ENCODE assay signal across 17 cellular contexts in genomic region chr10:12540341-12540781, GRCh38.
A peak's percentile ranks its signal among the peaks of the same experiment; 100 is the strongest.
DNase-seq lines count a peak whose midpoint lies in the region; ATAC-seq, FAIRE-seq and TF ChIP-seq lines count a peak whose summit lies in the region.
"Had no signal": no experiment of that assay in that cellular context is flagged by ENCODE, and none has a peak within 500 bp of the region (broad histone marks: within the 10 kb centered on the region; RNA-seq: fewer than 3 reads in every experiment).

No MANE protein-coding gene starts in this region.

- ATAC-seq in mucosa of descending colon: no peak

- H3K36me3 ChIP-seq in bronchial epithelial cell (ENCODE audit: control insufficient read depth, insufficient read depth, low read length): no peaks in the 10 kb centered on the region
- H3K36me3 ChIP-seq in mucosa of descending colon (ENCODE audit: low read depth): no peaks in the 10 kb centered on the region
- H3K36me3 ChIP-seq: ascending aorta, gastrocnemius medialis, Peyer's patch, upper lobe of left lung had no signal

- peak; percentile 42 for DNase-seq in NCI-H345 (lab: John Stamatoyannopoulos, UW)
- DNase-seq in NCI-H345 treated with DMSO at 0.1 percent for 48 hours (lab: John Stamatoyannopoulos, UW; ENCODE audit: unreplicated experiment): no peak
- peak; percentile 1 for DNase-seq in M059J (ENCODE audit: low read depth)
- peak; percentile 23 for DNase-seq in bronchial epithelial cell (ENCODE audit: low read depth)
- peak; percentile 41 for DNase-seq in non-pigmented ciliary epithelial cell (ENCODE audit: low read depth)
- no peak for DNase-seq in NCI-H2227 treated with DMSO at 0.1 percent for 48 hours (lab: John Stamatoyannopoulos, UW)
- DNase-seq in mucosa of descending colon: no peak
- DNase-seq in superior temporal gyrus (ENCODE audit: extremely low spot score): no peak
- DNase-seq: activated T-cell treated with anti-CD3 and anti-CD28 coated beads, Interleukin-2, amount 50 U/mL, for 48 hours; effector CD4-positive, alpha-beta T cell; gastrocnemius medialis; Peyer's patch; stimulated activated CD8-positive, alpha-beta memory T cell treated with anti-CD3 and anti-CD28 coated beads, Interleukin-4, amount 100 ng/mL, for 48 hours; T-helper 1 cell; upper lobe of left lung had no signal

- TF ChIP-seq CTCF in bronchial epithelial cell (IDR thresholded peaks at IDR 0.05; ENCODE audit: insufficient read depth, low read length, severe bottlenecking) (no peak), mucosa of descending colon (IDR thresholded peaks at IDR 0.05) (no peak)

- intact Hi-C loops in mucosa of descending colon (cut with DNase I, micrococcal nuclease): no loop called here

- FAIRE-seq in bronchial epithelial cell (lab: Jason Lieb, UNC): no peak
- FAIRE-seq: H54 had no signal

- H3K4me3 ChIP-seq in bronchial epithelial cell (ENCODE audit: low read depth, low read length): no peak overlapping the region
- no peak overlapping the region for H3K4me3 ChIP-seq in mucosa of descending colon
- H3K4me3 ChIP-seq: ascending aorta, gastrocnemius medialis, Peyer's patch, upper lobe of left lung had no signal

- H3K4me1 ChIP-seq in mucosa of descending colon (ENCODE audit: low read depth): no peaks in the 10 kb centered on the region
- H3K4me1 ChIP-seq: ascending aorta, gastrocnemius medialis, Peyer's patch, upper lobe of left lung had no signal

- no peaks in the 10 kb centered on the region for H3K9me3 ChIP-seq in mucosa of descending colon
- H3K9me3 ChIP-seq: ascending aorta, gastrocnemius medialis, Peyer's patch, upper lobe of left lung had no signal

- H3K27me3 ChIP-seq in bronchial epithelial cell (ENCODE audit: control insufficient read depth, insufficient read depth, low read length): no peaks in the 10 kb centered on the region
- H3K27me3 ChIP-seq: ascending aorta, gastrocnemius medialis, Peyer's patch, upper lobe of left lung had no signal

Comparison
In these comparisons a context has a peak if more than half of its experiments do, and no peak if none do; other contexts are left out.
1. DNase-seq: peak in NCI-H345 (single experiment), M059J (single experiment), bronchial epithelial cell (single experiment) and non-pigmented ciliary epithelial cell (single experiment); none in NCI-H345 treated with DMSO at 0.1 percent for 48 hours (single experiment), NCI-H2227 treated with DMSO at 0.1 percent for 48 hours (single experiment), mucosa of descending colon (0 of 3) and superior temporal gyrus (single experiment).